Comparison of ENCODE assay signal across 18 cellular contexts in genomic region chr2:64380853-64381527, GRCh38.
"Had no signal": no experiment of that assay in that cellular context is flagged by ENCODE, and none has a peak within 500 bp of the region (broad histone marks: within the 10 kb centered on the region; RNA-seq: fewer than 3 reads in every experiment).

No MANE protein-coding gene starts in this region.

- H3K9me3 ChIP-seq: SK-N-SH had no signal

- H3K4me2 ChIP-seq: KMS-11, SK-N-SH had no signal

- DNase-seq: IMR-90, Kasumi-1, MM.1S, NCI-H1092 treated with DMSO at 0.1 percent for 48 hours, NCI-H1436, NCI-H187, NCI-H2029, NCI-H2081 treated with DMSO at 0.1 percent for 48 hours, NCI-H2227 treated with DMSO at 0.1 percent for 48 hours, NCI-H524, NCI-H526 treated with DMSO at 0.1 percent for 48 hours, NCI-H748 treated with DMSO at 0.1 percent for 48 hours, RPMI8226, SHP77, SK-N-SH, SW 1271 had no signal

- H3K27ac ChIP-seq: KMS-11 had no signal

- FAIRE-seq: RCC 7860 had no signal

- H3K9ac ChIP-seq: KMS-11, SK-N-SH had no signal
